8 cellular contexts compared by ENCODE assay signal in genomic region chr16:28711220-28712083, GRCh38. TPM values are rescaled to one million over a fixed set of nuclear protein-coding genes. Genes with fewer than 3 reads are reported as not detected.
DNase-seq lines count a peak whose midpoint lies in the region; ATAC-seq, FAIRE-seq and TF ChIP-seq lines count a peak whose summit lies in the region.
"Not testable (repeated sequence)": the region's sequence is repeated elsewhere in the genome, so short reads cannot be mapped to it uniquely, and the experiment has no call there.

TSS of gene EIF3C (plus strand) at chr16:28711464. CDS start at chr16:28711687, 223 bp downstream.

- not testable (repeated sequence) for H3K9me3 ChIP-seq in endothelial cell of umbilical vein (replicated peaks; ENCODE audit: control insufficient read depth, insufficient read depth, low read length); small intestine (ENCODE audit: control insufficient read depth, low read depth)

- not testable (repeated sequence) for BruUV-seq in endothelial cell of umbilical vein (replicated peaks; lab: Mats Ljungman, UMichigan)

- H4K20me1 ChIP-seq in endothelial cell of umbilical vein (replicated peaks; ENCODE audit: control insufficient read depth, extremely low read depth, insufficient read depth, low read length): not testable (repeated sequence)

- TF ChIP-seq POLR2A in endothelial cell of umbilical vein (IDR thresholded peaks at IDR 0.05; ENCODE audit: low read depth, low read length); lower leg skin (IDR thresholded peaks at IDR 0.05): not testable (repeated sequence)

- H3K79me2 ChIP-seq in endothelial cell of umbilical vein (ENCODE audit: control insufficient read depth, insufficient read depth, low read length): not testable (repeated sequence)

- FAIRE-seq in endothelial cell of umbilical vein (lab: Jason Lieb, UNC): peak; percentile 100
- not testable (repeated sequence) for FAIRE-seq in small intestine (lab: Jason Lieb, UNC)

- not testable (repeated sequence) for H3K27ac ChIP-seq in endothelial cell of umbilical vein (ENCODE audit: insufficient read depth, low read depth, low read length); small intestine (ENCODE audit: low read depth in 1 of 2, low read length in 1 of 2)

- ATAC-seq in GM19328 (IDR thresholded peaks at IDR 0.05; ENCODE audit: unreplicated experiment) (peak; percentile 91), HG02763 (IDR thresholded peaks at IDR 0.05; ENCODE audit: unreplicated experiment) (peak; percentile 97)
- peak; percentile 100 for ATAC-seq in activated CD8-positive, alpha-beta T cell treated with anti-CD3 and anti-CD28 coated beads for 36 hours

- H3K27me3 Mint-ChIP-seq in CD14-positive monocyte (ENCODE audit: low read depth in 3 of 3); activated CD8-positive, alpha-beta T cell treated with anti-CD3 and anti-CD28 coated beads for 36 hours: not testable (repeated sequence)

- H3K4me3 Mint-ChIP-seq in CD14-positive monocyte: peak within 1 kb of the TSS in 1 of 2 donors; percentile 50
- peak within 1 kb of the TSS; percentile 67 for H3K4me3 Mint-ChIP-seq in activated CD8-positive, alpha-beta T cell treated with anti-CD3 and anti-CD28 coated beads for 36 hours

- DNase-seq in CD14-positive monocyte (ENCODE audit: low spot score); HT1080 (ENCODE audit: low read depth); activated CD8-positive, alpha-beta T cell treated with anti-CD3 and anti-CD28 coated beads for 36 hours; endothelial cell of umbilical vein (ENCODE audit: low read depth, low spot score); lower leg skin (ENCODE audit: low spot score in 2 of 2); small intestine: not testable (repeated sequence)

- not testable (repeated sequence) for H3K4me2 ChIP-seq in endothelial cell of umbilical vein (ENCODE audit: insufficient read depth, low read length)

- not testable (repeated sequence) for H3K27me3 ChIP-seq in endothelial cell of umbilical vein (ENCODE audit: control insufficient read depth in 2 of 2, insufficient read depth in 2 of 2, low read length in 2 of 2); small intestine (ENCODE audit: control insufficient read depth in 2 of 2, insufficient read depth in 2 of 2, low read length in 2 of 2)

- WGBS in lower leg skin, 2 donors: no CpG with 5 or more reads among the region's 66 CpGs
- no CpG with 5 or more reads among the region's 66 CpGs for WGBS in small intestine, 3 donors

- not testable (repeated sequence) for H3K4me1 ChIP-seq in endothelial cell of umbilical vein (ENCODE audit: control insufficient read depth, extremely low read depth, insufficient read depth, low read length); small intestine (ENCODE audit: control insufficient read depth in 2 of 2, insufficient read depth in 1 of 2, low read depth in 1 of 2, low read length in 1 of 2)

- dilution Hi-C loops in endothelial cell of umbilical vein (cut with MboI; ENCODE audit: extremely low pct_ligation_motif_present, low sequenced_read_pairs): not testable (repeated sequence)

- not testable (repeated sequence) for TF ChIP-seq CTCF in CD14-positive monocyte (IDR thresholded peaks at IDR 0.05); activated CD8-positive, alpha-beta T cell treated with anti-CD3 and anti-CD28 coated beads for 36 hours (IDR thresholded peaks at IDR 0.05); endothelial cell of umbilical vein (IDR thresholded peaks at IDR 0.05; ENCODE audit: extremely low read depth in 1 of 2, insufficient read depth in 1 of 2, low read depth in 1 of 2, low read length in 2 of 2); lower leg skin (IDR thresholded peaks at IDR 0.05)

- CTCF ChIA-PET in activated CD8-positive, alpha-beta T cell treated with anti-CD3 and anti-CD28 coated beads for 36 hours (lab: Charles Lee); endothelial cell of umbilical vein (lab: Charles Lee): not testable (repeated sequence)

- peak within 1 kb of the TSS in 1 of 7 donors; percentile 74 for H3K27ac Mint-ChIP-seq in CD14-positive monocyte
- H3K27ac Mint-ChIP-seq in activated CD8-positive, alpha-beta T cell treated with anti-CD3 and anti-CD28 coated beads for 36 hours: not testable (repeated sequence)

- not testable (repeated sequence) for H3K9me1 ChIP-seq in endothelial cell of umbilical vein (replicated peaks; ENCODE audit: control insufficient read depth, extremely low read depth, insufficient read depth, low read length)

- not testable (repeated sequence) for H3K9me3 Mint-ChIP-seq in CD14-positive monocyte; activated CD8-positive, alpha-beta T cell treated with anti-CD3 and anti-CD28 coated beads for 36 hours

- not testable (repeated sequence) for H3K36me3 Mint-ChIP-seq in CD14-positive monocyte; activated CD8-positive, alpha-beta T cell treated with anti-CD3 and anti-CD28 coated beads for 36 hours (ENCODE audit: low read depth)

- POLR2A ChIA-PET in activated CD8-positive, alpha-beta T cell treated with anti-CD3 and anti-CD28 coated beads for 36 hours (lab: Charles Lee); endothelial cell of umbilical vein (lab: Charles Lee): not testable (repeated sequence)

- H3K4me1 Mint-ChIP-seq in CD14-positive monocyte; activated CD8-positive, alpha-beta T cell treated with anti-CD3 and anti-CD28 coated beads for 36 hours (ENCODE audit: low read depth): not testable (repeated sequence)

- intact Hi-C loops in CD14-positive monocyte (cut with micrococcal nuclease); activated CD8-positive, alpha-beta T cell treated with anti-CD3 and anti-CD28 coated beads for 36 hours (cut with micrococcal nuclease); endothelial cell of umbilical vein (cut with micrococcal nuclease); lower leg skin (cut with DNase I; ENCODE audit: low total_unique reads): not testable (repeated sequence)

- H3K36me3 ChIP-seq in endothelial cell of umbilical vein (ENCODE audit: control insufficient read depth in 2 of 2, extremely low read depth in 1 of 2, insufficient read depth in 2 of 2, low read length in 2 of 2); small intestine (ENCODE audit: control insufficient read depth in 2 of 2, insufficient read depth in 2 of 2, low read length in 2 of 2): not testable (repeated sequence)

- H3K4me3 ChIP-seq in endothelial cell of umbilical vein (replicated peaks in 1 of 3; ENCODE audit: insufficient read depth in 1 of 3, low read depth in 1 of 3, low read length in 3 of 3); lower leg skin (ENCODE audit: low read depth, poor library complexity, severe bottlenecking); small intestine (ENCODE audit: low read depth in 1 of 2, low read length in 2 of 2): not testable (repeated sequence)

- H3K9ac ChIP-seq in endothelial cell of umbilical vein (replicated peaks; ENCODE audit: extremely low read depth, insufficient read depth, low read length): not testable (repeated sequence)

- not testable (repeated sequence) for H2AFZ ChIP-seq in endothelial cell of umbilical vein (ENCODE audit: low read depth, low read length)

RNA-seq across cellular contexts. Expression of gene EIF3C, which starts in this region (rescaled TPM):
- polyA plus RNA-seq in CD14-positive monocyte: 100 to 1,000 TPM; 170 to 187 TPM
- 456 and 760 TPM in 2 replicates for total RNA-seq in HT1080 (2014; rRNA removed; shearing (Covaris generic))
- polyA plus RNA-seq in HT1080 (2015; cell fraction: cytosol; rRNA removed): 457 and 563 TPM in 2 replicates
- polyA plus RNA-seq in HT1080 (2015; cell fraction: nucleus; rRNA removed): 813 and 823 TPM in 2 replicates
- total RNA-seq in activated CD8-positive, alpha-beta T cell treated with anti-CD3 and anti-CD28 coated beads for 36 hours: 100 to 1,000 TPM; 837 to 851 TPM
- total RNA-seq in endothelial cell of umbilical vein: 669 and 744 TPM in 2 replicates
- 417 and 524 TPM in 2 replicates for polyA plus RNA-seq in endothelial cell of umbilical vein
- 276 and 297 TPM in 2 replicates for polyA plus RNA-seq in endothelial cell of umbilical vein (2011; cell fraction: cytosol; rRNA removed)
- 260 and 283 TPM in 2 replicates for polyA plus RNA-seq in endothelial cell of umbilical vein (2011; cell fraction: nucleus; rRNA removed)
- 472 and 473 TPM in 2 replicates for polyA plus RNA-seq in endothelial cell of umbilical vein (2012)
- 225 and 394 TPM in 2 replicates for polyA minus RNA-seq in endothelial cell of umbilical vein
- 229 TPM for polyA minus RNA-seq in endothelial cell of umbilical vein (2011; cell fraction: cytosol; rRNA and poly(A)+ RNA removed)
- polyA minus RNA-seq in endothelial cell of umbilical vein (2011; cell fraction: nucleus; rRNA and poly(A)+ RNA removed): 62.3 and 87.8 TPM in 2 replicates
- total RNA-seq in lower leg skin: 100 to 1,000 TPM; 188 to 390 (median 282) TPM
- 100 to 1,000 TPM; 560 to 869 (median 569) TPM for polyA plus RNA-seq in small intestine
